In the genomic region with DNA sequence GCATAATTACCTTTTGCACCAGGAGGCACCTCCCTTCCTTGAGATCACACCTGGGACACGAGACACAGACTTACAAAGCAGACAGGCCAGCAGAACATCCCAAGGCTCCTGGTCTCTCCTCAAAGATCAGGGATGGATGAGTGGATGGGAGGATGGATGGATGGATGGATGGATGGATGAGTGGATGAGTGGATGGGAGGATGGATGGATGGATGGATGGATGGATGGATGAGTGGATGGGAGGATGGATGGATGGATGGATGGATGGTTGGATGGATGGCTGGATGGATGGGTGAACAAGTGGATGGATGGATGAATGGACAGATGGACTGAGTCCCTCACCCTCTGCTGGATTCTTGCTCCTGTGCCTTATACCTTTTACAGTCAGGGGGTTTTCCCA, we compare ENCODE assay signal across 20 cellular contexts.
"Had no signal": no experiment of that assay in that cellular context is flagged by ENCODE, and none has a peak within 500 bp of the region (broad histone marks: within the 10 kb centered on the region; RNA-seq: fewer than 3 reads in every experiment).

No MANE protein-coding gene starts in this region.

- DNase-seq: Kasumi-1, MM.1S, NCI-H1436, NCI-H187, NCI-H2081 treated with DMSO at 0.1 percent for 48 hours, NCI-H2171, NCI-H226, NCI-H446, NCI-H510A, NCI-H524 treated with DMSO at 0.1 percent for 48 hours, NCI-H69, NCI-H774, Right ventricle myocardium superior, RPMI8226, SK-N-SH, SW 1271 had no signal

- H3K27ac ChIP-seq: HL-60, KMS-11 had no signal

- ATAC-seq: K562 had no signal

- H3K36me3 Mint-ChIP-seq: IgD-negative memory B cell had no signal

- H3K27ac Mint-ChIP-seq: IgD-negative memory B cell had no signal

- H3K9me3 Mint-ChIP-seq: IgD-negative memory B cell had no signal

- H3K4me3 Mint-ChIP-seq: IgD-negative memory B cell had no signal
